In genomic region chr4:60879135-60879701, GRCh38 we compare ENCODE assay signal across 34 cellular contexts.
"Had no signal": no experiment of that assay in that cellular context is flagged by ENCODE, and none has a peak within 500 bp of the region (broad histone marks: within the 10 kb centered on the region; RNA-seq: fewer than 3 reads in every experiment).

No MANE protein-coding gene starts in this region.

- DNase-seq: Karpas-422, Kasumi-1, MG63, MM.1S, MV-4-11, NCI-H1048, NCI-H1092, NCI-H1092 treated with DMSO at 0.1 percent for 48 hours, NCI-H1105, NCI-H1105 treated with DMSO at 0.1 percent for 48 hours, NCI-H1417, NCI-H1417 treated with DMSO at 0.1 percent for 48 hours, NCI-H1436, NCI-H1436 treated with DMSO at 0.1 percent for 48 hours, NCI-H146, NCI-H1694, NCI-H1694 treated with DMSO at 0.1 percent for 48 hours, NCI-H187, NCI-H187 treated with DMSO at 0.1 percent for 48 hours, NCI-H1930, NCI-H2029, NCI-H2029 treated with DMSO at 0.1 percent for 48 hours, NCI-H2081, NCI-H2081 treated with DMSO at 0.1 percent for 48 hours, NCI-H2107, NCI-H2171, NCI-H2171 treated with DMSO at 0.1 percent for 48 hours, NCI-H2227 treated with DMSO at 0.1 percent for 48 hours, NCI-H226, NCI-H345, NCI-H446, NCI-H446 treated with DMSO at 0.1 percent for 48 hours, NCI-H510A, NCI-H510A treated with DMSO at 0.1 percent for 48 hours had no signal

- H3K36me3 ChIP-seq: MG63 had no signal

- H3K9me3 ChIP-seq: MG63 had no signal

- H3K4me3 ChIP-seq: MG63 had no signal

- H3K27me3 ChIP-seq: MG63 had no signal
